30 cellular contexts compared by ENCODE assay signal in genomic region chr1:220894924-220895256, GRCh38. TPM values are rescaled to one million over a fixed set of nuclear protein-coding genes. Genes with fewer than 3 reads are reported as not detected.
DNase-seq lines count a peak whose midpoint lies in the region; ATAC-seq, FAIRE-seq and TF ChIP-seq lines count a peak whose summit lies in the region.
"Had no signal": no experiment of that assay in that cellular context is flagged by ENCODE, and none has a peak within 500 bp of the region (broad histone marks: within the 10 kb centered on the region; RNA-seq: fewer than 3 reads in every experiment).

No MANE protein-coding gene starts in this region.

- intact Hi-C loops in CD14-positive monocyte (cut with micrococcal nuclease): no loop called here

- no peak overlapping the region for H3K27ac ChIP-seq in astrocyte (ENCODE audit: low read depth, low read length)
- H3K27ac ChIP-seq: A549, foreskin keratinocyte, GM23248, SJCRH30, thoracic aorta had no signal

- H3K4me1 ChIP-seq in astrocyte (ENCODE audit: insufficient read depth, low read length): peaks cover 11% of the 10 kb centered on the region
- H3K4me1 ChIP-seq: A549, Caco-2, foreskin keratinocyte, SJCRH30 had no signal

- peaks cover 67% of the 10 kb centered on the region for H3K27me3 ChIP-seq in astrocyte (ENCODE audit: insufficient read depth, low read length)
- H3K27me3 ChIP-seq: SJCRH30 had no signal

- H3K27me3 Mint-ChIP-seq in CD14-positive monocyte (ENCODE audit: low read depth in 3 of 3): peaks cover 59 to 66% (median 62%) of the 10 kb centered on the region in 3 donors
- H3K27me3 Mint-ChIP-seq in astrocyte (ENCODE audit: low read depth, unreplicated experiment): peaks cover 96% of the 10 kb centered on the region
- H3K27me3 Mint-ChIP-seq in osteocyte (ENCODE audit: unreplicated experiment): peaks cover 95% of the 10 kb centered on the region
- peaks cover 54% of the 10 kb centered on the region for H3K27me3 Mint-ChIP-seq in activated CD4-positive, alpha-beta T cell treated with anti-CD3 and anti-CD28 coated beads, Interleukin-2, amount 10 ng/mL, durations not matched to agents 7 days and 5 days

- H4K20me1 ChIP-seq in astrocyte (ENCODE audit: insufficient read depth, low read length): no peaks in the 10 kb centered on the region

- H3K4me2 ChIP-seq in astrocyte (ENCODE audit: low read length): peak overlapping the region; percentile 86
- H3K4me2 ChIP-seq: A549 had no signal

- DNase-seq in CD14-positive monocyte (ENCODE audit: low spot score) (no peak), astrocyte (ENCODE audit: low read depth) (no peak), osteocyte (ENCODE audit: extremely low spot score, unreplicated experiment) (no peak), urothelium cell line (ENCODE audit: low spot score) (no peak), cerebellar cortex (ENCODE audit: low spot score) (no peak)
- no peak for DNase-seq in activated CD4-positive, alpha-beta T cell treated with anti-CD3 and anti-CD28 coated beads, Interleukin-2, amount 10 ng/mL, durations not matched to agents 7 days and 5 days
- DNase-seq: activated CD8-positive, alpha-beta memory T cell treated with anti-CD3 and anti-CD28 coated beads for 24 hours; activated naive CD4-positive, alpha-beta T cell treated with anti-CD3 and anti-CD28 coated beads for 36 hours; activated T-cell treated with anti-CD3 and anti-CD28 coated beads, Interleukin-2, amount 50 U/mL, for 48 hours; anterior cingulate cortex; Caco-2; central memory CD4-positive, alpha-beta T cell; erythroblast; foreskin keratinocyte; GM23248; hippocampal formation; islet precursor cell; KBM-7; NCI-H2171 treated with DMSO at 0.1 percent for 48 hours; NCI-H526; SJCRH30; T-cell had no signal

- no peaks in the 10 kb centered on the region for H3K79me2 ChIP-seq in astrocyte (ENCODE audit: insufficient read depth, low read length)

- peaks cover 17% of the 10 kb centered on the region for H3K9me3 ChIP-seq in astrocyte (ENCODE audit: insufficient read depth, low read depth, low read length)
- H3K9me3 ChIP-seq in iPS-18c (ENCODE audit: control insufficient read depth, insufficient read depth, low read length): peaks cover 4% of the 10 kb centered on the region
- H3K9me3 ChIP-seq: A549, Caco-2, thoracic aorta had no signal

- no peak overlapping the region for H3K9ac ChIP-seq in astrocyte (ENCODE audit: low read length)
- H3K9ac ChIP-seq: GM23248 had no signal

- H3K4me1 Mint-ChIP-seq in CD14-positive monocyte (peaks cover 38% of the 10 kb centered on the region), astrocyte (ENCODE audit: low read depth, unreplicated experiment) (peaks cover 2% of the 10 kb centered on the region), osteocyte (ENCODE audit: unreplicated experiment) (peaks cover 10% of the 10 kb centered on the region)
- peaks cover 2% of the 10 kb centered on the region for H3K4me1 Mint-ChIP-seq in activated CD4-positive, alpha-beta T cell treated with anti-CD3 and anti-CD28 coated beads, Interleukin-2, amount 10 ng/mL, durations not matched to agents 7 days and 5 days

- H3K4me3 Mint-ChIP-seq in CD14-positive monocyte: peak overlapping the region; percentile 85 to 97
- H3K4me3 Mint-ChIP-seq in astrocyte (ENCODE audit: unreplicated experiment): no peak overlapping the region
- H3K4me3 Mint-ChIP-seq in osteocyte (ENCODE audit: unreplicated experiment): peak overlapping the region; percentile 68
- no peak overlapping the region for H3K4me3 Mint-ChIP-seq in activated CD4-positive, alpha-beta T cell treated with anti-CD3 and anti-CD28 coated beads, Interleukin-2, amount 10 ng/mL, durations not matched to agents 7 days and 5 days
- H3K4me3 Mint-ChIP-seq: activated naive CD4-positive, alpha-beta T cell treated with anti-CD3 and anti-CD28 coated beads for 36 hours; T-cell had no signal

- H3K27ac Mint-ChIP-seq in CD14-positive monocyte: no peak overlapping the region
- H3K27ac Mint-ChIP-seq in astrocyte (ENCODE audit: unreplicated experiment): no peak overlapping the region
- no peak overlapping the region for H3K27ac Mint-ChIP-seq in osteocyte (ENCODE audit: unreplicated experiment)
- no peak overlapping the region for H3K27ac Mint-ChIP-seq in activated CD4-positive, alpha-beta T cell treated with anti-CD3 and anti-CD28 coated beads, Interleukin-2, amount 10 ng/mL, durations not matched to agents 7 days and 5 days
- H3K27ac Mint-ChIP-seq: activated naive CD4-positive, alpha-beta T cell treated with anti-CD3 and anti-CD28 coated beads for 36 hours; T-cell had no signal

- no peaks in the 10 kb centered on the region for H3K36me3 ChIP-seq in astrocyte (ENCODE audit: insufficient read depth, low read length)
- H3K36me3 ChIP-seq: SJCRH30, thoracic aorta had no signal

- H2AFZ ChIP-seq in astrocyte (ENCODE audit: low read depth, low read length): no peak overlapping the region

- H3K9me3 Mint-ChIP-seq in CD14-positive monocyte: peaks cover 0 to 41% (median 33%) of the 10 kb centered on the region in 7 donors
- peaks cover 45% of the 10 kb centered on the region for H3K9me3 Mint-ChIP-seq in astrocyte (ENCODE audit: unreplicated experiment)
- H3K9me3 Mint-ChIP-seq in osteocyte (ENCODE audit: unreplicated experiment): no peaks in the 10 kb centered on the region
- peaks cover 4% of the 10 kb centered on the region for H3K9me3 Mint-ChIP-seq in activated CD4-positive, alpha-beta T cell treated with anti-CD3 and anti-CD28 coated beads, Interleukin-2, amount 10 ng/mL, durations not matched to agents 7 days and 5 days

- no peak for FAIRE-seq in astrocyte (lab: Jason Lieb, UNC)
- FAIRE-seq in urothelium cell line (lab: Jason Lieb, UNC): no peak
- FAIRE-seq: A549, RCC 7860, TTC549 had no signal

- CTCF ChIA-PET in activated CD4-positive, alpha-beta T cell treated with anti-CD3 and anti-CD28 coated beads, Interleukin-2, amount 10 ng/mL, durations not matched to agents 7 days and 5 days (lab: Charles Lee): no interaction called here

- POLR2A ChIA-PET in activated CD4-positive, alpha-beta T cell treated with anti-CD3 and anti-CD28 coated beads, Interleukin-2, amount 10 ng/mL, durations not matched to agents 7 days and 5 days (lab: Charles Lee): no interaction called here

- TF ChIP-seq CTCF in CD14-positive monocyte (IDR thresholded peaks at IDR 0.05): no peak
- TF ChIP-seq CTCF in astrocyte (IDR thresholded peaks at IDR 0.05; ENCODE audit: insufficient read depth, low read depth, low read length): no peak
- TF ChIP-seq CTCF in osteocyte (IDR thresholded peaks at IDR 0.05): no peak

- H3K4me3 ChIP-seq in astrocyte (ENCODE audit: insufficient read depth, low read depth, low read length): peak overlapping the region; percentile 49
- peak overlapping the region; percentile 43; the same call in 1 of the 2 replicates for H3K4me3 ChIP-seq in iPS-18c (ENCODE audit: insufficient read depth, low read depth, low read length)
- H3K4me3 ChIP-seq: A549, lung, SJCRH30 had no signal

- H3K36me3 Mint-ChIP-seq in CD14-positive monocyte: peaks cover 21% of the 10 kb centered on the region in 2 donors
- H3K36me3 Mint-ChIP-seq in astrocyte (ENCODE audit: low read depth, unreplicated experiment): peaks cover 4% of the 10 kb centered on the region
- H3K36me3 Mint-ChIP-seq in osteocyte (ENCODE audit: unreplicated experiment): no peaks in the 10 kb centered on the region
- H3K36me3 Mint-ChIP-seq in activated CD4-positive, alpha-beta T cell treated with anti-CD3 and anti-CD28 coated beads, Interleukin-2, amount 10 ng/mL, durations not matched to agents 7 days and 5 days (ENCODE audit: low read depth): no peaks in the 10 kb centered on the region
- H3K36me3 Mint-ChIP-seq: stimulated activated memory B cell treated with anti-CD40 and anti-IgM and Interleukin-4, amounts not matched to agents 10 μg/mL and 1 μg/mL and 100 μg/mL, for 72 hours; T-cell had no signal

- no peak for ATAC-seq in HG03175 (IDR thresholded peaks at IDR 0.05; ENCODE audit: unreplicated experiment)
- ATAC-seq: A549, T-cell had no signal

RNA-seq across cellular contexts. Expression of gene HLX, which starts 15.6 kb away (rescaled TPM):
- 10 to 100 TPM; 17.1 to 17.6 TPM for polyA plus RNA-seq in CD14-positive monocyte
- total RNA-seq in astrocyte (1.4 and 2.1 TPM in 2 replicates), osteocyte (0.54 and 1.5 TPM in 2 replicates)
- under 1 TPM in 1 of 2 experiments, not detected in 1; 0.10 TPM for total RNA-seq in activated CD4-positive, alpha-beta T cell treated with anti-CD3 and anti-CD28 coated beads, Interleukin-2, amount 10 ng/mL, durations not matched to agents 7 days and 5 days
- total RNA-seq: Caco-2, foreskin keratinocyte had no signal
- polyA plus RNA-seq: foreskin keratinocyte had no signal

Comparison
In these comparisons a context has a peak if more than half of its experiments do, and no peak if none do; other contexts are left out.
1. H3K4me3 Mint-ChIP-seq: peak in CD14-positive monocyte (2 of 2) and osteocyte (single experiment); none in astrocyte (single experiment) and activated CD4-positive, alpha-beta T cell treated with anti-CD3 and anti-CD28 coated beads, Interleukin-2, amount 10 ng/mL, durations not matched to agents 7 days and 5 days (single experiment).